Comparison of ENCODE assay signal across 9 cellular contexts in genomic region chr12:25775968-25776367, GRCh38.
DNase-seq lines count a peak whose midpoint lies in the region; ATAC-seq, FAIRE-seq and TF ChIP-seq lines count a peak whose summit lies in the region.
"Had no signal": no experiment of that assay in that cellular context is flagged by ENCODE, and none has a peak within 500 bp of the region (broad histone marks: within the 10 kb centered on the region; RNA-seq: fewer than 3 reads in every experiment).

No MANE protein-coding gene starts in this region.

- TF ChIP-seq EP300 in K562 (IDR thresholded peaks at IDR 0.05; ENCODE audit: low read length), result no peak

- CTCF ChIA-PET in K562 (lab: Yijun Ruan, JAX; ENCODE audit: low intra/inter-chr PET ratio), result no interaction called here

- no peak for TF ChIP-seq POLR2A in K562 (conservative IDR thresholded peaks at IDR 0.05)

- H3K4me2 ChIP-seq in K562 (ENCODE audit: insufficient read depth, low read length), result no peak overlapping the region

- H3K36me3 ChIP-seq in K562 (ENCODE audit: control insufficient read depth, insufficient read depth, low read length), result no peaks in the 10 kb centered on the region
- H3K36me3 ChIP-seq: BLaER1 treated with 17β-estradiol and CSF1 and Interleukin-3, amounts not matched to agents 10 nM and 100 nM had no signal

- H3K9me1 ChIP-seq in K562 (ENCODE audit: control insufficient read depth, insufficient read depth, low read length), result no peaks in the 10 kb centered on the region

- no peak for ATAC-seq in K562

- no peaks in the 10 kb centered on the region for H4K20me1 ChIP-seq in K562 (replicated peaks; ENCODE audit: control insufficient read depth, insufficient read depth, low read length)
- H4K20me1 ChIP-seq: BLaER1 treated with 17β-estradiol and CSF1 and Interleukin-3, amounts not matched to agents 10 nM and 100 nM had no signal

- no peak overlapping the region for H2AFZ ChIP-seq in K562 (ENCODE audit: low read depth, low read length)

- BruUV-seq in K562 (replicated peaks; lab: Mats Ljungman, UMichigan), result no TSS peak

- H3K4me3 ChIP-seq in K562, result no peak overlapping the region
- H3K4me3 ChIP-seq: BLaER1 treated with 17β-estradiol and CSF1 and Interleukin-3, amounts not matched to agents 10 nM and 100 nM had no signal

- no peak overlapping the region for H3K9ac ChIP-seq in K562 (ENCODE audit: insufficient read depth in 1 of 2, low read depth in 2 of 2, low read length in 2 of 2)
- H3K9ac ChIP-seq: BLaER1 treated with 17β-estradiol and CSF1 and Interleukin-3, amounts not matched to agents 10 nM and 100 nM had no signal

- TF ChIP-seq RAD21 in K562 (CRISPR knock-in tag; conservative IDR thresholded peaks at IDR 0.05 in 1 of 2, IDR thresholded peaks at IDR 0.05 in 1 of 2), result 0 out of 4 replicates have a peak, but pooled peaks of 1 of the 2 experiments have one; percentile 13

- FAIRE-seq in K562 (lab: Jason Lieb, UNC), result no peak

- in situ Hi-C loops in K562 (cut with MboI), result no loop called here

- H3K4me1 ChIP-seq in K562 (replicated peaks in 1 of 2; ENCODE audit: control insufficient read depth in 2 of 2, insufficient read depth in 2 of 2, low read length in 2 of 2), result no peaks in the 10 kb centered on the region

- H3K27ac ChIP-seq in K562 (ENCODE audit: extremely low read depth, low read depth, low read length) (no peak overlapping the region), caudate nucleus (ENCODE audit: low read depth, low read length) (no peak overlapping the region)
- H3K27ac ChIP-seq: BLaER1 treated with 17β-estradiol and CSF1 and Interleukin-3, amounts not matched to agents 10 nM and 100 nM had no signal

- H3K9me3 ChIP-seq in K562 (replicated peaks; ENCODE audit: control insufficient read depth, insufficient read depth, low read depth, low read length), result no peaks in the 10 kb centered on the region
- H3K9me3 ChIP-seq: BLaER1 treated with 17β-estradiol and CSF1 and Interleukin-3, amounts not matched to agents 10 nM and 100 nM had no signal

- DNase-seq in COLO829 (ENCODE audit: low spot score) (peak; percentile 10), M059J (ENCODE audit: low read depth) (peak; percentile 93), K562 (ENCODE audit: extremely low read depth in 1 of 4, low spot score in 3 of 4) (peak in 1 of 4 experiments; percentile 1), kidney tubule cell (ENCODE audit: low spot score) (peak; percentile 25), posterior cingulate gyrus (no peak), caudate nucleus (lab: John Stamatoyannopoulos, UW) (no peak), T-helper 2 cell (no peak), SHP77 treated with DMSO at 0.1 percent for 48 hours (lab: John Stamatoyannopoulos, UW) (no peak)

- intact Hi-C loops in K562 (cut with micrococcal nuclease) (no loop called here), posterior cingulate gyrus (cut with DNase I) (no loop called here)

- no peaks in the 10 kb centered on the region; a peak in 1 of 5 replicates for H3K27me3 ChIP-seq in K562 (ENCODE audit: control insufficient read depth in 2 of 2, insufficient read depth in 2 of 2, low read length in 2 of 2)
- H3K27me3 ChIP-seq: BLaER1 treated with 17β-estradiol and CSF1 and Interleukin-3, amounts not matched to agents 10 nM and 100 nM had no signal

- no peak for TF ChIP-seq CTCF in K562 (IDR thresholded peaks at IDR 0.05 in 2 of 3, conservative IDR thresholded peaks at IDR 0.05 in 1 of 3; ENCODE audit: insufficient read depth in 2 of 3, low read depth in 1 of 3, low read length in 3 of 3)

- WGBS in K562 (ENCODE audit: insufficient coverage, low coverage, missing lambda C conversion rate), result 0% methylated on average over 4 of the region's 4 CpGs

- H3K79me2 ChIP-seq in K562 (ENCODE audit: control insufficient read depth, insufficient read depth, low read length), result no peaks in the 10 kb centered on the region

- POLR2A ChIA-PET in K562 (lab: Yijun Ruan, JAX), result no interaction called here

TF ChIP-seq in K562, 482 proteins besides CTCF, POLR2A, EP300 and RAD21:
- TF ChIP-seq ZNF583 (CRISPR knock-in tag; IDR thresholded peaks at IDR 0.05) (no peak), ZNF639 (CRISPR knock-in tag; conservative IDR thresholded peaks at IDR 0.05 in 1 of 2, IDR thresholded peaks at IDR 0.05 in 1 of 2) (0 out of 4 replicates have a peak, but pooled peaks of 1 of the 2 experiments have one; percentile 32), KLF6 (CRISPR knock-in tag; IDR thresholded peaks at IDR 0.05; ENCODE audit: borderline replicate concordance) (no peak), PHF21A (IDR thresholded peaks at IDR 0.05; ENCODE audit: borderline replicate concordance, low read depth) (no peak), GATA2 (CRISPR knock-in tag; IDR thresholded peaks at IDR 0.05) (no peak), MCM3 (IDR thresholded peaks at IDR 0.05) (no peak), NUFIP1 (IDR thresholded peaks at IDR 0.05; ENCODE audit: partially characterized antibody) (no peak), TCF3 (CRISPR knock-in tag; IDR thresholded peaks at IDR 0.05) (no peak), HDAC6 (IDR thresholded peaks at IDR 0.05; ENCODE audit: low read depth, low read length) (no peak), TAF1 (IDR thresholded peaks at IDR 0.05; ENCODE audit: control insufficient read depth, extremely low read depth, insufficient read depth, low read length, severe bottlenecking) (no peak), ETV6 (IDR thresholded peaks at IDR 0.05; ENCODE audit: borderline replicate concordance in 1 of 2, low read depth in 2 of 2, low read length in 1 of 2) (no peak), ETV6 (CRISPR knock-in tag; IDR thresholded peaks at IDR 0.05; ENCODE audit: borderline replicate concordance) (no peak), ZNF316 (IDR thresholded peaks at IDR 0.05) (no peak), GABPA (tag; conservative IDR thresholded peaks at IDR 0.05; ENCODE audit: low read depth) (0 out of 2 replicates have a peak, but pooled peaks have one; percentile 15), POLR3G (IDR thresholded peaks at IDR 0.05; ENCODE audit: extremely low read depth, insufficient read length, insufficient replicate concordance) (no peak), ZBTB7A (IDR thresholded peaks at IDR 0.05; ENCODE audit: borderline replicate concordance, control insufficient read depth, low read depth, low read length) (no peak), ZSCAN32 (CRISPR knock-in tag; IDR thresholded peaks at IDR 0.05) (no peak), ZNF449 (CRISPR knock-in tag; IDR thresholded peaks at IDR 0.05) (peak; percentile 62; the same call in 1 of the 2 replicates), ATF1 (CRISPR knock-in tag; IDR thresholded peaks at IDR 0.05) (no peak), ATF1 (tag; IDR thresholded peaks at IDR 0.05) (no peak)
- TF ChIP-seq, protein P1, sequence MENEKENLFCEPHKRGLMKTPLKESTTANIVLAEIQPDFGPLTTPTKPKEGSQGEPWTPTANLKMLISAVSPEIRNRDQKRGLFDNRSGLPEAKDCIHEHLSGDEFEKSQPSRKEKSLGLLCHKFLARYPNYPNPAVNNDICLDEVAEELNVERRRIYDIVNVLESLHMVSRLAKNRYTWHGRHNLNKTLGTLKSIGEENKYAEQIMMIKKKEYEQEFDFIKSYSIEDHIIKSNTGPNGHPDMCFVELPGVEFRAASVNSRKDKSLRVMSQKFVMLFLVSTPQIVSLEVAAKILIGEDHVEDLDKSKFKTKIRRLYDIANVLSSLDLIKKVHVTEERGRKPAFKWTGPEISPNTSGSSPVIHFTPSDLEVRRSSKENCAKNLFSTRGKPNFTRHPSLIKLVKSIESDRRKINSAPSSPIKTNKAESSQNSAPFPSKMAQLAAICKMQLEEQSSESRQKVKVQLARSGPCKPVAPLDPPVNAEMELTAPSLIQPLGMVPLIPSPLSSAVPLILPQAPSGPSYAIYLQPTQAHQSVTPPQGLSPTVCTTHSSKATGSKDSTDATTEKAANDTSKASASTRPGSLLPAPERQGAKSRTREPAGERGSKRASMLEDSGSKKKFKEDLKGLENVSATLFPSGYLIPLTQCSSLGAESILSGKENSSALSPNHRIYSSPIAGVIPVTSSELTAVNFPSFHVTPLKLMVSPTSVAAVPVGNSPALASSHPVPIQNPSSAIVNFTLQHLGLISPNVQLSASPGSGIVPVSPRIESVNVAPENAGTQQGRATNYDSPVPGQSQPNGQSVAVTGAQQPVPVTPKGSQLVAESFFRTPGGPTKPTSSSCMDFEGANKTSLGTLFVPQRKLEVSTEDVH (IDR thresholded peaks at IDR 0.05; ENCODE audit: low read depth, partially characterized antibody), result no peak
- TF ChIP-seq, protein P2, sequence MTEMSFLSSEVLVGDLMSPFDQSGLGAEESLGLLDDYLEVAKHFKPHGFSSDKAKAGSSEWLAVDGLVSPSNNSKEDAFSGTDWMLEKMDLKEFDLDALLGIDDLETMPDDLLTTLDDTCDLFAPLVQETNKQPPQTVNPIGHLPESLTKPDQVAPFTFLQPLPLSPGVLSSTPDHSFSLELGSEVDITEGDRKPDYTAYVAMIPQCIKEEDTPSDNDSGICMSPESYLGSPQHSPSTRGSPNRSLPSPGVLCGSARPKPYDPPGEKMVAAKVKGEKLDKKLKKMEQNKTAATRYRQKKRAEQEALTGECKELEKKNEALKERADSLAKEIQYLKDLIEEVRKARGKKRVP (CRISPR knock-in tag; IDR thresholded peaks at IDR 0.05), result no peak

Comparison
In these comparisons a context has a peak if more than half of its experiments do, and no peak if none do; other contexts are left out.
1. DNase-seq: peak in COLO829 (single experiment), M059J (single experiment) and kidney tubule cell (single experiment); none in posterior cingulate gyrus (0 of 10), caudate nucleus (0 of 61), T-helper 2 cell (0 of 5) and SHP77 treated with DMSO at 0.1 percent for 48 hours (single experiment).